ENCODE assay signal across 8 cellular contexts in the genomic region with DNA sequence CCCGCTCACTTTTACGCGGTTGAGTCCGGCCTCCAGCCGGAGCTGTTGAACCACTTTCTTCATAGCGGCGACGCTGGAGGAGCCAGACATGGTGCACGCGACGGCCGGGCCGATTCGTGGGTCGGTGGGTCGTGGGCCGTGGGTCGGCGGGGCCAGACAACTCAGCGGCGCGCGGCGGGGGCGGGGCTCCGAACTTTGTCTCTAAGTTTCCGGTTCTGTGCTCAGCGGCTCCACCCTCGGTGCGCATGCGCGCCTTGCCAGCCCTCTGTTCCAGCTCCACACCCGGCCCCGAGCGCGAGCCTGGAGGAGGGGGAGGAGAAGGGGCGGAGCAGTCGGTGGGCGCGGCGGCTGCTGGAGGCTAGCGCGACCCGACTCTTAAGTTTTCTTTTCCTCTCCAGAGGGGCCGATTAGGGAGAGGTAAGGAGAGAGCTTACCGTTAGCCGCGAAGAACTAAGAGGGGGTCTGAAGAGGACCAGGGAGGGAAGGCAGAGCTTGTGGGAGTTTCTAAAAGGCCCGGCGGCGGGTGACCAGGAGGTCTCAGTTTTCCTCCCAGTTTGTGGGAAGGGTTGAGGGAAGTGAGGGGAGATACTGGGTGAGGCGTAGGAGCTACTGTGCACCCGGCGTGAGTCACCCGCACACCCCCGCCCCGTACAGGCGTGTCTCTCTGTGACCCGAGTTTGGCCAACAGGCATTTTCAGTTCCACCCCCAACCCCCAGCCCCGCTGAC. TPM values are rescaled to one million over a fixed set of nuclear protein-coding genes. Genes with fewer than 3 reads are reported as not detected.
DNase-seq lines count a peak whose midpoint lies in the region; ATAC-seq and TF ChIP-seq lines count a peak whose summit lies in the region.

A gene (minus strand): TSS at position 580 of the 727 bp plus-strand sequence. CDS start 490 bp downstream, at position 90.
A gene with protein sequence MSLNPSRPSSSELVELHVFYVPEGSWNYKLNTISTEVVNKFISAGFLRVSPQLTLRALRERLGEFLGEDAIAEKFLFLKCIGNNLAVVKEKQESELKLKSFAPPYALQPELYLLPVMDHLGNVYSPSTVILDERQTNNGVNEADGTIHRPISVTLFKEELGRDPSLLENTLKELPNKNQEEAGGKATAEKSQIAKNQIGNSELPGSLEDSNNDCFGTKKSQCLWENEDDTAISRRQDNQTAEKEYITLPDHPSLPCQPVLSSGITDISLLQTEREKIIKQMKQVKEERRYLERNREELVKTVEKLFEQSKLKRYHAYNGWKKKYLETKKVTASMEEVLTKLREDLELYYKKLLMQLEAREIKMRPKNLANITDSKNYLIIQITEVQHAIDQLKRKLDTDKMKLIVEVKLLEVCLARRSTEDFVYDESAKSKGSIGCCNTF (plus strand): TSS at position 385 of the 727 bp plus-strand sequence. CDS start 9,974 bp downstream, outside the sequence.

- H3K27me3 ChIP-seq in HAP-1 (ENCODE audit: low read depth), result no peaks in the 10 kb centered on the region
- no peaks in the 10 kb centered on the region for H3K27me3 ChIP-seq in MG63
- no peaks in the 10 kb centered on the region for H3K27me3 ChIP-seq in foreskin keratinocyte
- no peaks in the 10 kb centered on the region for H3K27me3 ChIP-seq in neural progenitor cell
- H3K27me3 ChIP-seq in stomach smooth muscle (ENCODE audit: control insufficient read depth in 1 of 2, insufficient read depth in 2 of 2, low read length in 2 of 2), result no peaks in the 10 kb centered on the region

- H3F3A ChIP-seq in neural progenitor cell (ENCODE audit: low read depth), result peaks cover 23% of the 10 kb centered on the region

- H2AFZ ChIP-seq in neural progenitor cell (replicated peaks), result peak within 1 kb of the TSS; percentile 90

- H3K4me1 ChIP-seq in HAP-1, result peaks cover 30% of the 10 kb centered on the region
- H3K4me1 ChIP-seq in foreskin keratinocyte, result peaks cover 13% of the 10 kb centered on the region
- peaks cover 23% of the 10 kb centered on the region for H3K4me1 ChIP-seq in neural progenitor cell
- H3K4me1 ChIP-seq in stomach smooth muscle (ENCODE audit: control insufficient read depth, insufficient read depth, low read length), result peaks cover 12% of the 10 kb centered on the region

- H3K36me3 ChIP-seq in HAP-1 (replicated peaks), result peaks cover 5% of the 10 kb centered on the region
- peaks cover 33% of the 10 kb centered on the region for H3K36me3 ChIP-seq in MG63
- H3K36me3 ChIP-seq in neural progenitor cell, result peaks cover 4% of the 10 kb centered on the region
- peaks cover 0 to 4% of the 10 kb centered on the region in 2 donors for H3K36me3 ChIP-seq in stomach smooth muscle (ENCODE audit: control insufficient read depth in 2 of 2, insufficient read depth in 2 of 2, low read length in 2 of 2)

- peak; percentile 88 for DNase-seq in G401 (ENCODE audit: low spot score)
- peak; percentile 95 to 99 for DNase-seq in HAP-1 (ENCODE audit: low spot score in 2 of 2)
- peak; percentile 99 for DNase-seq in MG63
- DNase-seq in SHP77 (lab: John Stamatoyannopoulos, UW), result peak; percentile 89 to 95
- DNase-seq in activated gamma-delta T cell treated with Interleukin-2 at 50 U/mL for 16 hours, result peak; percentile 98
- DNase-seq in foreskin keratinocyte, result peak; percentile 77 to 88
- peak; percentile 99 for DNase-seq in neural progenitor cell (ENCODE audit: low spot score)

- peak within 1 kb of the TSS; percentile 75 for H3K4me3 ChIP-seq in HAP-1
- peak within 1 kb of the TSS; percentile 69 for H3K4me3 ChIP-seq in MG63
- peak within 1 kb of the TSS; percentile 93 for H3K4me3 ChIP-seq in neural progenitor cell
- peak within 1 kb of the TSS; percentile 89 to 93 for H3K4me3 ChIP-seq in stomach smooth muscle (ENCODE audit: low read length in 2 of 2)

- H3K27ac ChIP-seq in foreskin keratinocyte (peak within 1 kb of the TSS; percentile 90), neural progenitor cell (peak within 1 kb of the TSS; percentile 92), stomach smooth muscle (ENCODE audit: low read length) (peak within 1 kb of the TSS; percentile 84)

- H3K9me3 ChIP-seq in HAP-1, result no peaks in the 10 kb centered on the region
- H3K9me3 ChIP-seq in MG63, result peaks cover 8% of the 10 kb centered on the region
- H3K9me3 ChIP-seq in neural progenitor cell (ENCODE audit: low read depth), result peaks cover 9% of the 10 kb centered on the region
- no peaks in the 10 kb centered on the region for H3K9me3 ChIP-seq in stomach smooth muscle (ENCODE audit: control insufficient read depth in 2 of 2, low read length in 2 of 2)

- ATAC-seq in foreskin keratinocyte, result peak; percentile 93

- peaks cover 43% of the 10 kb centered on the region for H4K20me1 ChIP-seq in neural progenitor cell (ENCODE audit: low read depth)

- H3K36me3 Mint-ChIP-seq in neural progenitor cell, result peaks cover 20% of the 10 kb centered on the region

- peaks cover 58% of the 10 kb centered on the region for H3K79me2 ChIP-seq in neural progenitor cell (ENCODE audit: low read depth)

- TF ChIP-seq CTCF in foreskin keratinocyte (conservative IDR thresholded peaks at IDR 0.05) (no peak), neural progenitor cell (IDR thresholded peaks at IDR 0.05) (no peak)

- H3K9ac ChIP-seq in neural progenitor cell (peak within 1 kb of the TSS; percentile 79), stomach smooth muscle (ENCODE audit: low read length in 2 of 2) (peak within 1 kb of the TSS; percentile 86 to 90)

- H3K4me3 Mint-ChIP-seq in neural progenitor cell, result peak within 1 kb of the TSS; percentile 99

- peaks cover 30% of the 10 kb centered on the region for H3K9me3 Mint-ChIP-seq in neural progenitor cell

- peaks cover 6% of the 10 kb centered on the region for H3K27me3 Mint-ChIP-seq in neural progenitor cell (ENCODE audit: insufficient read depth, low read depth)

- in situ Hi-C loops in G401 (cut with HindIII; ENCODE audit: low sequenced_read_pairs) (no loop called here), HAP-1 (cut with MboI; ENCODE audit: low sequenced_read_pairs) (no loop called here)

- H3K4me1 Mint-ChIP-seq in neural progenitor cell, result peaks cover 26% of the 10 kb centered on the region

- H3K27ac Mint-ChIP-seq in neural progenitor cell, result peak within 1 kb of the TSS; percentile 98

- H3K4me2 ChIP-seq in neural progenitor cell, result peak within 1 kb of the TSS; percentile 97

RNA-seq across cellular contexts. Expression of the first gene that starts in this region (rescaled TPM):
- total RNA-seq in G401 (2014; rRNA removed; shearing (Covaris generic)), result 65.8 and 117 TPM in 2 replicates
- 119 and 120 TPM in 2 replicates for total RNA-seq in MG63 (2014; rRNA removed; shearing (Covaris generic); ENCODE audit: low replicate concordance)
- total RNA-seq in foreskin keratinocyte (112 and 118 TPM in 2 replicates), neural progenitor cell (ENCODE audit: low replicate concordance) (95.0 and 108 TPM in 2 replicates)
- polyA plus RNA-seq in foreskin keratinocyte, result 259 and 270 TPM in 2 replicates

RNA-seq across cellular contexts. Expression of the second gene that starts in this region (rescaled TPM):
- total RNA-seq in G401 (2014; rRNA removed; shearing (Covaris generic)), result not detected in 2 replicates
- total RNA-seq in MG63 (2014; rRNA removed; shearing (Covaris generic); ENCODE audit: low replicate concordance), result not detected in 2 replicates
- total RNA-seq in foreskin keratinocyte (0.51 and 0.56 TPM in 2 replicates), neural progenitor cell (ENCODE audit: low replicate concordance) (2.5 and 3.3 TPM in 2 replicates)
- polyA plus RNA-seq in foreskin keratinocyte, result 0.21 and 0.37 TPM in 2 replicates

Comparison
In these comparisons a context has a peak if more than half of its experiments do, and no peak if none do; other contexts are left out.
1. Peak in every context shown above with its lines: DNase-seq, ATAC-seq, H3K4me3 ChIP-seq and H3K27ac ChIP-seq.